Comparison of ENCODE assay signal across 1 cellular context in the genomic region with DNA sequence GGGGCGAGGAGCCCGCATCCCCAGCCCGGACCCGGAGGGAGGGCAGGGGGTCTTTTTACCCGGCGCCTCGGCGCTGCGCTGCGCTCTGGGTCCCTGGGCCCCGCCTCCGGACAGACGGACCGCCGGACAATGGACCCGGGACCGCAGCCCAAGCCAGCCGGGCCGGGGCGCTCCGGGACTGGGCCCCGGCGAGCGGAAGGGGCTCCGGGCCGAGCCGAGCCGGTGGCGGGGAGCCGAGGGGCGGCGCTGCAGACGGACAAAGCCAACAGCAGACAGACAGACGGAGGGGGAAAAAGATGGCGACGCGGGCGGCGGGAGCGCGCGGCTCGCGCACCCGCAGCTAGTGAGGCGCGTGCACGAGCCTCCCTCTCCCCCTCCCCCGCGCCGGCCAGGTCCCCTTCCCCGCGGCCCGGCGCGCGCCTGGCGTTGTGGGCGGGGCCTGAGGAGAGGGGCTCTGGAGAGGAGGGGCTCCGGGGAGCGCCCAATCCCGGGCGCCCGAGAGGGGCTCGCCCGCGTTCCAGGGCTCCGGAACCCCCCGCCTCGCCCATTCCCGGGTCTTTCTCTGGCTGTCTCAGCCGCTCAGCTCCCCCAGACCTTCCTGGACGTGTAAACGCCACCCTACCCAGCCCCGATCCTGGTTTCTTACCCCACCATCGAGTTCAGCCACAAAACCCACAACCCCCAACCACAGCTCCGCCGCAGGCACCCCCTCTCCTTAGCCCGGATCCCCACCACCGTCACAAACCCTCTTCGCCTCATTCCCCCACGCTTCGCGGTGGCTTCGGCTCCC.
A peak's percentile ranks its signal among the peaks of the same experiment; 100 is the strongest.
TF ChIP-seq lines count a peak whose summit lies in the region.

Gene ZNF821 (minus strand): TSS at position 334 of the 790 bp plus-strand sequence. CDS start 4,236 bp downstream, outside the sequence.

TF ChIP-seq in GM12878, 131 proteins besides CTCF, POLR2A, EP300 and RAD21 (continued from another document and continues in another):
- TF ChIP-seq SREBF2 (IDR thresholded peaks at IDR 0.05; ENCODE audit: low read length) (no peak), RUNX3 (IDR thresholded peaks at IDR 0.05; ENCODE audit: low read length) (peak; percentile 89), IKZF2 (IDR thresholded peaks at IDR 0.05) (peak; percentile 62 to 72), DPF2 (IDR thresholded peaks at IDR 0.05) (no peak; the same call in none of the 2 replicates), BCL11A (IDR thresholded peaks at IDR 0.05; ENCODE audit: low read depth, low read length) (no peak), WRNIP1 (IDR thresholded peaks at IDR 0.05; ENCODE audit: borderline replicate concordance, low read depth, low read length) (no peak), CBX5 (IDR thresholded peaks at IDR 0.05; ENCODE audit: low read depth) (no peak), USF1 (IDR thresholded peaks at IDR 0.05; ENCODE audit: borderline replicate concordance, extremely low read length, insufficient read depth, low read depth, low read length) (no peak), ZBTB40 (IDR thresholded peaks at IDR 0.05; ENCODE audit: borderline replicate concordance) (no peak), E2F4 (IDR thresholded peaks at IDR 0.05; ENCODE audit: low read depth, low read length) (no peak), CHD4 (IDR thresholded peaks at IDR 0.05) (no peak), TCF3 (IDR thresholded peaks at IDR 0.05; ENCODE audit: borderline replicate concordance, insufficient read depth, low read depth, low read length) (no peak), RFX5 (IDR thresholded peaks at IDR 0.05; ENCODE audit: low read depth, low read length) (no peak), KAT2A (conservative IDR thresholded peaks at IDR 0.05; ENCODE audit: control insufficient read depth, low read depth, low read length) (no peak), RBBP5 (conservative IDR thresholded peaks at IDR 0.05) (no peak), SMAD1 (IDR thresholded peaks at IDR 0.05; ENCODE audit: low read depth, partially characterized antibody) (no peak), STAT1 (conservative IDR thresholded peaks at IDR 0.05) (0 out of 2 replicates have a peak, but pooled peaks have one; percentile 53), CREB1 (IDR thresholded peaks at IDR 0.05; ENCODE audit: low read depth) (no peak), IKZF1 (conservative IDR thresholded peaks at IDR 0.05) (peak; percentile 65; the same call in 1 of the 2 replicates), ZBTB11 (CRISPR knock-in tag; IDR thresholded peaks at IDR 0.05) (no peak), RELB (IDR thresholded peaks at IDR 0.05; ENCODE audit: low read depth) (peak; percentile 30; the same call in 1 of the 2 replicates), CEBPB (IDR thresholded peaks at IDR 0.05; ENCODE audit: borderline replicate concordance in 1 of 2, low read depth in 2 of 2, low read length in 2 of 2) (no peak), SIN3A (IDR thresholded peaks at IDR 0.05; ENCODE audit: low read depth, low read length) (no peak), EZH2 (IDR thresholded peaks at IDR 0.05; ENCODE audit: borderline replicate concordance, control insufficient read depth, low read depth, low read length) (no peak), IRF4 (IDR thresholded peaks at IDR 0.05; ENCODE audit: low read depth, low read length) (0 out of 2 replicates have a peak, but pooled peaks have one; percentile 8), MLLT1 (IDR thresholded peaks at IDR 0.05) (peak; percentile 92), GATAD2B (conservative IDR thresholded peaks at IDR 0.05; ENCODE audit: low read depth) (peak; percentile 96), MEF2A (IDR thresholded peaks at IDR 0.05; ENCODE audit: insufficient read depth, low read depth, low read length) (no peak), BACH1 (IDR thresholded peaks at IDR 0.05; ENCODE audit: borderline replicate concordance) (no peak), NFYA (IDR thresholded peaks at IDR 0.05; ENCODE audit: borderline replicate concordance, low read depth, low read length) (no peak), FOXK2 (IDR thresholded peaks at IDR 0.05) (no peak), ZNF24 (IDR thresholded peaks at IDR 0.05) (0 out of 2 replicates have a peak, but pooled peaks have one; percentile 29), SMAD5 (IDR thresholded peaks at IDR 0.05; ENCODE audit: low read depth) (no peak), REST (IDR thresholded peaks at IDR 0.05; ENCODE audit: low read depth, low read length) (no peak), BRCA1 (IDR thresholded peaks at IDR 0.05; ENCODE audit: low read depth, low read length) (no peak), ZSCAN29 (IDR thresholded peaks at IDR 0.05) (0 out of 2 replicates have a peak, but pooled peaks have one; percentile 9), MTA3 (IDR thresholded peaks at IDR 0.05; ENCODE audit: borderline replicate concordance, low read length) (no peak), RB1 (IDR thresholded peaks at IDR 0.05; ENCODE audit: borderline replicate concordance) (peak; percentile 39; the same call in 1 of the 2 replicates), NRF1 (conservative IDR thresholded peaks at IDR 0.05; ENCODE audit: low read depth, low read length) (no peak), CHD1 (IDR thresholded peaks at IDR 0.05; ENCODE audit: low read depth, low read length) (no peak), BHLHE40 (IDR thresholded peaks at IDR 0.05; ENCODE audit: borderline replicate concordance in 1 of 2, low read depth in 2 of 2, low read length in 1 of 2) (peak; percentile 25 to 30; a peak in 1 of 4 replicates)
- TF ChIP-seq, protein P1, sequence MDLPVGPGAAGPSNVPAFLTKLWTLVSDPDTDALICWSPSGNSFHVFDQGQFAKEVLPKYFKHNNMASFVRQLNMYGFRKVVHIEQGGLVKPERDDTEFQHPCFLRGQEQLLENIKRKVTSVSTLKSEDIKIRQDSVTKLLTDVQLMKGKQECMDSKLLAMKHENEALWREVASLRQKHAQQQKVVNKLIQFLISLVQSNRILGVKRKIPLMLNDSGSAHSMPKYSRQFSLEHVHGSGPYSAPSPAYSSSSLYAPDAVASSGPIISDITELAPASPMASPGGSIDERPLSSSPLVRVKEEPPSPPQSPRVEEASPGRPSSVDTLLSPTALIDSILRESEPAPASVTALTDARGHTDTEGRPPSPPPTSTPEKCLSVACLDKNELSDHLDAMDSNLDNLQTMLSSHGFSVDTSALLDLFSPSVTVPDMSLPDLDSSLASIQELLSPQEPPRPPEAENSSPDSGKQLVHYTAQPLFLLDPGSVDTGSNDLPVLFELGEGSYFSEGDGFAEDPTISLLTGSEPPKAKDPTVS (IDR thresholded peaks at IDR 0.05; ENCODE audit: low read depth, low read length) = no peak
